ENCODE assay signal across 1 cellular context in the genomic region with DNA sequence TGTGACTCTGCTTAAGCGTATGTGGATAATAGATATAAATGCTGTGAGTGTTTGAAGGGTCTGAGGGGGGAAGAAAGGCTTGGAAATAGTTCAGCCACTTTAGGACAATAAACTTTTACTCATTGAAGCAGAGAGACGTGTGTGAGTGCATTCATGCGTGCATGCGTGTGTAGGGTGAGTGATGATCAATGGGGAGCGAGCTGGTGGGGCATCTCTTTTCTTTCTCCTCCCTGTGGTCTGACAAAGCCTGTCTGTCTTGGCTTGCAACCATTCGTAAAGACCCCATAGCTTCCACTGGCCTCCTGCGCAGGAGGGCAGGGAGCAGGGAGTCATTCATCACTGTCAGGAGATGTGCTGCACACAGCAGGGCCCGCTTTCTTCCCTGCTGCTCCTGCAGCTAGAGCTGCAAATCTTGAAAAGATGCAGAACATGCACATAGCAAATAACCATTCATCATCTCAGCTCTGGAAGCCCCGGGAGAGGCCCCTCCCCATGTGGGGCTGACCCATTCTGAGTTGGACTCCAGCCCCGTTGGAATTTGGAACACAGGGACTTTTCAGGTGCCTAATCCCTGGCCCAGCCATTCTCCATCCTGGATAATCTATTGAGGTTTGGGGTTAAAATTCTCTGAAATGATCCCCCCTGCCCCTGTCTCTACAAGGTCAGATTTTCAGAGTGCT.
TF ChIP-seq lines count a peak whose summit lies in the region.

No MANE protein-coding gene starts in this region.

TF ChIP-seq in SK-N-SH, 30 proteins besides CTCF, POLR2A, EP300 and RAD21 (continued from another document):
- TF ChIP-seq, protein P1, sequence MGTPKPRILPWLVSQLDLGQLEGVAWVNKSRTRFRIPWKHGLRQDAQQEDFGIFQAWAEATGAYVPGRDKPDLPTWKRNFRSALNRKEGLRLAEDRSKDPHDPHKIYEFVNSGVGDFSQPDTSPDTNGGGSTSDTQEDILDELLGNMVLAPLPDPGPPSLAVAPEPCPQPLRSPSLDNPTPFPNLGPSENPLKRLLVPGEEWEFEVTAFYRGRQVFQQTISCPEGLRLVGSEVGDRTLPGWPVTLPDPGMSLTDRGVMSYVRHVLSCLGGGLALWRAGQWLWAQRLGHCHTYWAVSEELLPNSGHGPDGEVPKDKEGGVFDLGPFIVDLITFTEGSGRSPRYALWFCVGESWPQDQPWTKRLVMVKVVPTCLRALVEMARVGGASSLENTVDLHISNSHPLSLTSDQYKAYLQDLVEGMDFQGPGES (IDR thresholded peaks at IDR 0.05; ENCODE audit: low read depth, low read length): no peak
- TF ChIP-seq NRF1 (IDR thresholded peaks at IDR 0.05; ENCODE audit: low read depth, low read length): no peak
TF ChIP-seq in SK-N-SH: peak in this region for 1.
